Comparison of ENCODE assay signal across 10 cellular contexts in genomic region chr1:74457269-74457668, GRCh38. TPM values are rescaled to one million over a fixed set of nuclear protein-coding genes. Genes with fewer than 3 reads are reported as not detected.
"Had no signal": no experiment of that assay in that cellular context is flagged by ENCODE, and none has a peak within 500 bp of the region (broad histone marks: within the 10 kb centered on the region; RNA-seq: fewer than 3 reads in every experiment).

No MANE protein-coding gene starts in this region.

- H3K4me1 ChIP-seq: HAP-1 had no signal

- H3K36me3 ChIP-seq: HAP-1 had no signal

- DNase-seq: GM23248, GOT3, H7, H9, HCEC 1CT, HFFc6 had no signal

- H3K4me3 ChIP-seq: GM23248, GM23338, HAP-1 had no signal

- H3K27ac ChIP-seq: GM23248 had no signal

- ATAC-seq: GM23338, HCT116 had no signal

- H2AFZ ChIP-seq: GM23248, GM23338 had no signal

- H3K9me3 ChIP-seq: HAP-1 had no signal

- H3K9ac ChIP-seq: GM23248 had no signal

- H3K4me2 ChIP-seq: GM23338 had no signal

RNA-seq across cellular contexts. Expression of gene LRRC53, which starts 55.1 kb away (rescaled TPM):
- polyA plus RNA-seq: GM23248, GM23338, H1 had no signal
